Comparison of ENCODE assay signal across 21 cellular contexts in genomic region chr2:171389325-171389724, GRCh38. TPM values are rescaled to one million over a fixed set of nuclear protein-coding genes. Genes with fewer than 3 reads are reported as not detected.
DNase-seq lines count a peak whose midpoint lies in the region; ATAC-seq and TF ChIP-seq lines count a peak whose summit lies in the region.
"Had no signal": no experiment of that assay in that cellular context is flagged by ENCODE, and none has a peak within 500 bp of the region (broad histone marks: within the 10 kb centered on the region; RNA-seq: fewer than 3 reads in every experiment).

No MANE protein-coding gene starts in this region.

- H3K9me2 ChIP-seq in OCI-LY7 (ENCODE audit: insufficient read depth, low read length), result no peaks in the 10 kb centered on the region

- no peak overlapping the region for H3K27ac Mint-ChIP-seq in activated T-cell treated with anti-CD3 and anti-CD28 coated beads, Interleukin-2, amount 50 U/mL, for 72 hours

- POLR2A ChIA-PET in HEK293 (lab: Yijun Ruan, JAX) (no interaction called here), OCI-LY7 (lab: Charles Lee) (interaction anchor here (0.6 to 2.2 kb wide), 19 partner anchors 9 to 227 kb away, joined by 3 to 23 read pairs (median 4); no protein-coding TSS in a partner anchor)

- H3K27me3 ChIP-seq in osteoblast (ENCODE audit: insufficient read depth, low read length), result no peaks in the 10 kb centered on the region
- H3K27me3 ChIP-seq: SJCRH30, testis had no signal

- H3K79me2 ChIP-seq in OCI-LY7 (ENCODE audit: insufficient read depth, low read depth, low read length) (peaks cover 4% of the 10 kb centered on the region; the same call in 1 of the 2 replicates), osteoblast (ENCODE audit: insufficient read depth, low read length) (no peaks in the 10 kb centered on the region)

- no peak for ATAC-seq in activated T-cell treated with anti-CD3 and anti-CD28 coated beads, Interleukin-2, amount 50 U/mL, for 72 hours (replicated peaks in 1 of 2)
- no peak for ATAC-seq in activated T-cell treated with anti-CD3 and anti-CD28 coated beads, Interleukin-2, amount 50 U/mL, for 4 hours
- ATAC-seq: A549 had no signal

- H3K4me3 ChIP-seq in HEK293 (ENCODE audit: low read depth, low read length), result no peak overlapping the region
- H3K4me3 ChIP-seq in OCI-LY7 (ENCODE audit: low read depth, low read length, poor library complexity, severe bottlenecking), result no peak overlapping the region
- no peak overlapping the region for H3K4me3 ChIP-seq in osteoblast (ENCODE audit: insufficient read depth, low read length)
- H3K4me3 ChIP-seq: A549, left ventricle myocardium inferior, SJCRH30, testis had no signal

- no peaks in the 10 kb centered on the region for H3K9me3 Mint-ChIP-seq in activated T-cell treated with anti-CD3 and anti-CD28 coated beads, Interleukin-2, amount 50 U/mL, for 72 hours
- H3K9me3 Mint-ChIP-seq in activated T-cell treated with anti-CD3 and anti-CD28 coated beads, Interleukin-2, amount 50 U/mL, for 4 hours, result no peaks in the 10 kb centered on the region
- H3K9me3 Mint-ChIP-seq: central memory CD8-positive, alpha-beta T cell had no signal

- peaks cover 2 to 9% of the 10 kb centered on the region in 2 donors for H3K36me3 Mint-ChIP-seq in activated T-cell treated with anti-CD3 and anti-CD28 coated beads, Interleukin-2, amount 50 U/mL, for 72 hours (ENCODE audit: insufficient read depth in 2 of 2)
- peaks cover 26% of the 10 kb centered on the region for H3K36me3 Mint-ChIP-seq in activated T-cell treated with anti-CD3 and anti-CD28 coated beads, Interleukin-2, amount 50 U/mL, for 4 hours (ENCODE audit: insufficient read depth)

- H3K9me3 ChIP-seq in HEK293 (ENCODE audit: control insufficient read depth, insufficient read depth, low read depth, low read length) (no peaks in the 10 kb centered on the region), OCI-LY7 (ENCODE audit: low read length) (no peaks in the 10 kb centered on the region), osteoblast (ENCODE audit: low read depth, low read length) (no peaks in the 10 kb centered on the region)
- H3K9me3 ChIP-seq: A549, left ventricle myocardium inferior, SJCRH30, testis had no signal

- H3K27me3 Mint-ChIP-seq in activated T-cell treated with anti-CD3 and anti-CD28 coated beads, Interleukin-2, amount 50 U/mL, for 72 hours (ENCODE audit: low read depth), result no peaks in the 10 kb centered on the region
- H3K27me3 Mint-ChIP-seq in activated T-cell treated with anti-CD3 and anti-CD28 coated beads, Interleukin-2, amount 50 U/mL, for 4 hours (ENCODE audit: low read depth), result no peaks in the 10 kb centered on the region
- H3K27me3 Mint-ChIP-seq: central memory CD8-positive, alpha-beta T cell had no signal

- H3K4me1 ChIP-seq in HEK293 (ENCODE audit: control insufficient read depth, insufficient read depth, low read length) (peaks cover 10% of the 10 kb centered on the region; the same call in 1 of the 2 replicates), OCI-LY7 (ENCODE audit: insufficient read depth, low read length, poor library complexity, severe bottlenecking) (peaks cover 88% of the 10 kb centered on the region), osteoblast (ENCODE audit: insufficient read depth, low read length) (peaks cover 22% of the 10 kb centered on the region)
- H3K4me1 ChIP-seq: SJCRH30, testis had no signal

- H2AFZ ChIP-seq in OCI-LY7 (ENCODE audit: low read length) (peak overlapping the region; percentile 6; the same call in 1 of the 2 replicates), osteoblast (ENCODE audit: low read length) (no peak overlapping the region)

- TF ChIP-seq CTCF in HEK293 (tag by site-specific recombination; IDR thresholded peaks at IDR 0.05) (no peak), OCI-LY7 (conservative IDR thresholded peaks at IDR 0.05; ENCODE audit: low read length) (no peak), osteoblast (IDR thresholded peaks at IDR 0.05; ENCODE audit: extremely low read depth, low read depth, low read length) (no peak)

- no peaks in the 10 kb centered on the region; a peak in 1 of 3 replicates for H3K36me3 ChIP-seq in HEK293 (ENCODE audit: control insufficient read depth in 2 of 2, insufficient read depth in 1 of 2, low read length in 2 of 2)
- H3K36me3 ChIP-seq in OCI-LY7 (ENCODE audit: insufficient read depth, low read length), result peaks cover 5% of the 10 kb centered on the region
- H3K36me3 ChIP-seq in osteoblast (ENCODE audit: insufficient read depth, low read length), result no peaks in the 10 kb centered on the region
- H3K36me3 ChIP-seq: left ventricle myocardium inferior, SJCRH30 had no signal

- CTCF ChIA-PET in HEK293 (lab: Yijun Ruan, JAX), result interaction anchor here (0.7 kb wide), 1 partner anchor 44 kb away, joined by 3 read pairs; no protein-coding TSS in a partner anchor
- CTCF ChIA-PET in OCI-LY7 (lab: Charles Lee; ENCODE audit: unreplicated experiment), result interaction anchor here (0.6 to 1.3 kb wide), 4 partner anchors 10 to 417 kb away, joined by 3 to 4 read pairs (median 4); no protein-coding TSS in a partner anchor

- H3K4me1 Mint-ChIP-seq in activated T-cell treated with anti-CD3 and anti-CD28 coated beads, Interleukin-2, amount 50 U/mL, for 72 hours (ENCODE audit: low read depth), result peaks cover 37% of the 10 kb centered on the region
- peaks cover 18% of the 10 kb centered on the region for H3K4me1 Mint-ChIP-seq in activated T-cell treated with anti-CD3 and anti-CD28 coated beads, Interleukin-2, amount 50 U/mL, for 4 hours (ENCODE audit: low read depth)

- no peak overlapping the region for H3K27ac ChIP-seq in HEK293 (ENCODE audit: extremely low read depth, low read depth, low read length)
- peak overlapping the region; percentile 78 for H3K27ac ChIP-seq in OCI-LY7 (ENCODE audit: low read depth, low read length, poor library complexity, severe bottlenecking)
- H3K27ac ChIP-seq in osteoblast (ENCODE audit: low read depth, low read length), result no peak overlapping the region
- H3K27ac ChIP-seq: A549, left ventricle myocardium inferior, SJCRH30, testis had no signal

- no peaks in the 10 kb centered on the region for H4K20me1 ChIP-seq in OCI-LY7 (ENCODE audit: insufficient read depth, low read length)
- no peaks in the 10 kb centered on the region for H4K20me1 ChIP-seq in osteoblast (ENCODE audit: insufficient read depth, low read length)

- H3K4me2 ChIP-seq in OCI-LY7 (ENCODE audit: low read length), result peak overlapping the region; percentile 73
- H3K4me2 ChIP-seq in osteoblast (ENCODE audit: insufficient read depth, low read length), result no peak overlapping the region
- H3K4me2 ChIP-seq: A549 had no signal

- BruUV-seq in OCI-LY7 (replicated peaks; lab: Mats Ljungman, UMichigan), result no TSS peak

- H3K4me3 Mint-ChIP-seq in activated T-cell treated with anti-CD3 and anti-CD28 coated beads, Interleukin-2, amount 50 U/mL, for 72 hours, result peak overlapping the region; percentile 11 to 14
- no peak overlapping the region for H3K4me3 Mint-ChIP-seq in activated T-cell treated with anti-CD3 and anti-CD28 coated beads, Interleukin-2, amount 50 U/mL, for 4 hours
- H3K4me3 Mint-ChIP-seq: central memory CD8-positive, alpha-beta T cell had no signal

- DNase-seq in activated T-cell treated with anti-CD3 and anti-CD28 coated beads, Interleukin-2, amount 50 U/mL, for 72 hours, result no peak
- DNase-seq in activated T-cell treated with anti-CD3 and anti-CD28 coated beads, Interleukin-2, amount 50 U/mL, for 4 hours, result no peak
- DNase-seq in OCI-LY7 (ENCODE audit: low spot score), result peak; percentile 76
- no peak for DNase-seq in retina
- DNase-seq in activated CD8-positive, alpha-beta memory T cell treated with anti-CD3 and anti-CD28 coated beads for 24 hours, result no peak
- DNase-seq in osteoblast (ENCODE audit: insufficient read length, low spot score, missing footprints), result no peak
- no peak for DNase-seq in central memory CD4-positive, alpha-beta T cell
- DNase-seq: activated CD4-positive, CD25-positive, alpha-beta regulatory T cell treated with anti-CD3 and anti-CD28 coated beads, Interleukin-2, amount 50 U/mL, for 72 hours; activated gamma-delta T cell; amygdala; DMS153; glutamatergic neuron; H7; left ventricle myocardium inferior; NCI-H1417; NCI-H526 treated with DMSO at 0.1 percent for 48 hours; SJCRH30; testis had no signal

- intact Hi-C loops in OCI-LY7 (cut with micrococcal nuclease; ENCODE audit: unreplicated experiment), result no loop called here

TF ChIP-seq in HEK293, 187 proteins besides CTCF, POLR2A, EP300 and RAD21:
- TF ChIP-seq ZNF510 (tag by site-specific recombination; IDR thresholded peaks at IDR 0.05; ENCODE audit: insufficient replicate concordance) (no peak), KLF10 (tag by site-specific recombination; IDR thresholded peaks at IDR 0.05) (no peak), KLF9 (tag by site-specific recombination; IDR thresholded peaks at IDR 0.05; ENCODE audit: low read depth) (no peak), ZNF362 (tag by site-specific recombination; IDR thresholded peaks at IDR 0.05) (0 out of 2 replicates have a peak, but pooled peaks have one; percentile 21), SCRT1 (tag by site-specific recombination; IDR thresholded peaks at IDR 0.05; ENCODE audit: borderline replicate concordance) (no peak)

RNA-seq across cellular contexts. Expression of gene METTL8, which starts 44.5 kb away (rescaled TPM):
- total RNA-seq in activated T-cell treated with anti-CD3 and anti-CD28 coated beads, Interleukin-2, amount 50 U/mL, for 72 hours, result 10 to 100 TPM; 25.6 to 31.0 TPM
- total RNA-seq in activated T-cell treated with anti-CD3 and anti-CD28 coated beads, Interleukin-2, amount 50 U/mL, for 4 hours, result 10 to 100 TPM; 30.1 to 38.6 (median 30.8) TPM
- 6.9 and 11.8 TPM in 2 replicates for total RNA-seq in OCI-LY7 (2014; rRNA removed; shearing (Covaris generic))
- total RNA-seq in OCI-LY7 (2022) (28.3 and 33.0 TPM in 2 replicates), osteoblast (20.9 and 23.9 TPM in 2 replicates)

RNA-seq across cellular contexts. Expression of gene DCAF17, which starts 44.7 kb away (rescaled TPM):
- total RNA-seq in activated T-cell treated with anti-CD3 and anti-CD28 coated beads, Interleukin-2, amount 50 U/mL, for 72 hours, result 10 to 100 TPM; 21.9 to 35.1 TPM
- total RNA-seq in activated T-cell treated with anti-CD3 and anti-CD28 coated beads, Interleukin-2, amount 50 U/mL, for 4 hours, result 10 to 100 TPM; 19.1 to 26.9 (median 23.0) TPM
- total RNA-seq in OCI-LY7 (2014; rRNA removed; shearing (Covaris generic)), result 24.1 and 25.9 TPM in 2 replicates
- total RNA-seq in OCI-LY7 (2022) (39.8 and 40.9 TPM in 2 replicates), osteoblast (32.6 and 37.7 TPM in 2 replicates)
